In the genomic region with DNA sequence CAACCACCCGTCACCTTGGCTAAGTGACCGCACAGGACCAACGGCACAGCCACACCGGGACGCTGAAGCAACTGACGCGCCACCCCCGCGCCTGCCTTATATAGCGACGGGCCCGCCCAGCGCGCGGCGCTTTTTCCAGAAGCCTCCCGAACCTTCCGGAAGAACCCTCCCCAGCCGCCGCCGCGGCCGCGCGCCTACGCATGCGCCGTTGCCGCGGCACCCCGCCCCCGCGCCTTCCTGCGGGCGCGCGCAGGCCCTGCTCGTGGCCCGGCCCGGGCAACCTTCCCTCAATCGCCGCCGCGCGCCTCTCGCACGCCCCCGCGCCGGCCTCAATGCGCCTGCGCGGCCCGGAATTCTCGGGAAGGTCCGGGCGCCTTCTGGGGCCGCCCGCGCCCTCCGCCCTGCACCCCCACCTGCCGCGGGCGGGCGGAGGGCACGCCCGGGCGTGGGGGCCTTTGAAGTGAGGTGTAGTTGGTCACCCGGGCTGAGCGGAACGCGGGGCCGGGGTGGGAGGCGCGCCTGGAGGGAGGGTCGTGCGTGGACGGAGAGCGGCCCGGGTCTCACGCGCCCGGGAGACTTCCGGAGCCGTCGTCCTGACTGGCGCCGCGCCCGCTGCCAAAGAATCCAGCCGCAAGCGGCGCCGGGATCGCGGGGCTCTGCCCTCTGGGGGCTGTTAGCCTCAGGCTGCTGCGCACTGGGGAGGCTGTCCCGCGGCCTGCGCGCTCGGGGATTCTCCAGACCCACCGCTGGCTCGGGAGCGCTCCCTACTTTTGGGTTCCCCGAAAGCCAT, we compare ENCODE assay signal across 8 cellular contexts. TPM values are rescaled to one million over a fixed set of nuclear protein-coding genes. Genes with fewer than 3 reads are reported as not detected.
DNase-seq lines count a peak whose midpoint lies in the region; ATAC-seq and TF ChIP-seq lines count a peak whose summit lies in the region.

Gene HSP90AA1, minus strand, starts transcription at position 73 of the 790 bp plus-strand sequence. CDS start 666 bp downstream, outside the sequence.

- peak within 1 kb of the TSS; percentile 88 for H3K4me3 Mint-ChIP-seq in activated T-cell treated with anti-CD3 and anti-CD28 coated beads, Interleukin-2, amount 50 U/mL, for 24 hours

- peak; percentile 62 for ATAC-seq in GM21717 (IDR thresholded peaks at IDR 0.05; ENCODE audit: unreplicated experiment)

- H3K4me1 ChIP-seq in esophagus (ENCODE audit: control insufficient read depth in 2 of 2, insufficient read depth in 2 of 2, low read length in 1 of 2) (peaks cover 5 to 9% of the 10 kb centered on the region in 2 donors), muscle layer of duodenum (ENCODE audit: control insufficient read depth in 1 of 2, insufficient read depth in 2 of 2, low read length in 2 of 2) (peaks cover 16 to 22% of the 10 kb centered on the region in 2 donors)

- H3K27ac ChIP-seq in esophagus (ENCODE audit: low read depth in 2 of 2, low read length in 1 of 2) (peak within 1 kb of the TSS; percentile 98 to 99), muscle layer of duodenum (ENCODE audit: low read length) (peak within 1 kb of the TSS; percentile 97)

- 0% methylated on average over 82 to 106 of the region's 106 CpGs for WGBS in esophagus, 2 donors

- peak within 1 kb of the TSS; percentile 97 for H3K27ac Mint-ChIP-seq in activated T-cell treated with anti-CD3 and anti-CD28 coated beads, Interleukin-2, amount 50 U/mL, for 24 hours

- H3K4me3 ChIP-seq in esophagus (ENCODE audit: low read depth in 1 of 2, low read length in 2 of 2) (peak within 1 kb of the TSS; percentile 81 to 87), muscle layer of duodenum (ENCODE audit: low read depth in 1 of 2, low read length in 2 of 2) (peak within 1 kb of the TSS; percentile 76 to 87)

- peaks cover 46% of the 10 kb centered on the region for H3K36me3 Mint-ChIP-seq in activated T-cell treated with anti-CD3 and anti-CD28 coated beads, Interleukin-2, amount 50 U/mL, for 24 hours (ENCODE audit: low read depth)

- H3K9me3 Mint-ChIP-seq in activated T-cell treated with anti-CD3 and anti-CD28 coated beads, Interleukin-2, amount 50 U/mL, for 24 hours: no peaks in the 10 kb centered on the region

- peaks cover 57% of the 10 kb centered on the region for H3K4me1 Mint-ChIP-seq in activated T-cell treated with anti-CD3 and anti-CD28 coated beads, Interleukin-2, amount 50 U/mL, for 24 hours (ENCODE audit: low read depth)

- no peaks in the 10 kb centered on the region for H3K27me3 Mint-ChIP-seq in activated T-cell treated with anti-CD3 and anti-CD28 coated beads, Interleukin-2, amount 50 U/mL, for 24 hours

- DNase-seq in DMS53 (lab: John Stamatoyannopoulos, UW) (peak; percentile 93), KG1 (lab: John Stamatoyannopoulos, UW) (peak; percentile 96)
- DNase-seq in activated T-cell treated with anti-CD3 and anti-CD28 coated beads, Interleukin-2, amount 50 U/mL, for 24 hours: peak; percentile 97
- peak; percentile 94 for DNase-seq in stimulated activated CD8-positive, alpha-beta memory T cell treated with anti-CD3 and anti-CD28 coated beads, Interleukin-7, amount 100 ng/mL, for 24 hours (ENCODE audit: low read depth)

- H3K27me3 ChIP-seq in esophagus (ENCODE audit: control insufficient read depth in 1 of 2, insufficient read depth in 2 of 2, low read length in 2 of 2) (no peaks in the 10 kb centered on the region), muscle layer of duodenum (ENCODE audit: low read depth, low read length) (no peaks in the 10 kb centered on the region)

- H3K9me3 ChIP-seq in esophagus (ENCODE audit: control insufficient read depth in 2 of 2, insufficient read depth in 1 of 2, low read depth in 1 of 2, low read length in 1 of 2) (no peaks in the 10 kb centered on the region), muscle layer of duodenum (ENCODE audit: control insufficient read depth in 1 of 2, low read length in 2 of 2) (no peaks in the 10 kb centered on the region)

- H3K36me3 ChIP-seq in esophagus (ENCODE audit: control insufficient read depth in 2 of 2, insufficient read depth in 2 of 2, low read length in 1 of 2) (peaks cover 8 to 12% of the 10 kb centered on the region in 2 donors), muscle layer of duodenum (ENCODE audit: control insufficient read depth in 1 of 2, insufficient read depth in 2 of 2, low read length in 2 of 2) (peaks cover 34 to 35% of the 10 kb centered on the region in 2 donors)

TF ChIP-seq in PFSK-1, 5 proteins besides CTCF, POLR2A, EP300 and RAD21:
- TF ChIP-seq TAF1 (IDR thresholded peaks at IDR 0.05; ENCODE audit: borderline replicate concordance, insufficient read depth, low read length) (peak; percentile 67; the same call in 1 of the 2 replicates), POLR2AphosphoS5 (IDR thresholded peaks at IDR 0.05; ENCODE audit: low read depth, low read length) (peak; percentile 91), FOXP2 (optimal IDR thresholded peaks at IDR 0.05; ENCODE audit: borderline replicate concordance, extremely low read depth, extremely low read length, insufficient read depth) (no peak), SIN3A (IDR thresholded peaks at IDR 0.05; ENCODE audit: borderline replicate concordance, insufficient read depth, low read length) (no peak), REST (IDR thresholded peaks at IDR 0.05; ENCODE audit: insufficient read depth in 1 of 2, low read depth in 2 of 2, low read length in 2 of 2) (no peak)

RNA-seq across cellular contexts. Expression of gene HSP90AA1, which starts in this region (rescaled TPM):
- 263 TPM for polyA plus RNA-seq in PFSK-1 (2012; ENCODE audit: insufficient read length, low read depth)
- 100 to 1,000 TPM; 132 to 194 TPM for polyA plus RNA-seq in esophagus

Comparison
In these comparisons a context has a peak if more than half of its experiments do, and no peak if none do; other contexts are left out.
1. Peak in every context shown above with its lines: DNase-seq, ATAC-seq, H3K4me3 ChIP-seq and H3K27ac ChIP-seq.